Comparison of ENCODE assay signal across 22 cellular contexts in the genomic region with DNA sequence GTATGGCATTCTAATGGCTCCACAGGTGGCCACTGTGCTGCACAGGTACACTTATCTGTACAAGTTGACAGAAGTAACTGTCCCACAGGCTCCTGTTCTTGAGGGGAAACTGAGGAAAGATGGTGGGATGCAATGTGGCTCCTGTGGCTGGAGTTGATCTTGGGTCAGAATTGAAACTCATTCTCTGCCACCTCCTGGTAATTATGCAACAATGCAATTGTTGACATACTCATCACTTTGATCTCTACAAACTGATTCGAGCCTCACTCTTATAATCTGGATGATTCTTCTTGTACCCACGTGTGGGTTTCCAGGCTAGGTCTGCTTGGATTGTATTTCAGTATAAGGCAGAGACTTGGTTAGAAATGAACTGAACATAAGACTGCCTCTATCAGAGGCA.
DNase-seq lines count a peak whose midpoint lies in the region; ATAC-seq and TF ChIP-seq lines count a peak whose summit lies in the region.
"Had no signal": no experiment of that assay in that cellular context is flagged by ENCODE, and none has a peak within 500 bp of the region (broad histone marks: within the 10 kb centered on the region; RNA-seq: fewer than 3 reads in every experiment).

No MANE protein-coding gene starts in this region.

- H3K27ac ChIP-seq in DND-41 (ENCODE audit: low read length) (no peak overlapping the region), endodermal cell (ENCODE audit: low read depth, low read length) (no peak overlapping the region)
- H3K27ac ChIP-seq: A549, RWPE1 had no signal

- no peaks in the 10 kb centered on the region for H3K4me1 ChIP-seq in DND-41 (ENCODE audit: insufficient read depth, low read length)
- H3K4me1 ChIP-seq in endodermal cell (ENCODE audit: control insufficient read depth, insufficient read depth, low read length): no peaks in the 10 kb centered on the region
- H3K4me1 ChIP-seq: A549 had no signal

- H3K27ac Mint-ChIP-seq in endodermal cell: no peak overlapping the region
- no peak overlapping the region for H3K27ac Mint-ChIP-seq in osteocyte (ENCODE audit: unreplicated experiment)
- H3K27ac Mint-ChIP-seq: B cell, IgD-negative memory B cell had no signal

- H3K9ac ChIP-seq in DND-41 (ENCODE audit: low read depth, low read length) (no peak overlapping the region), endodermal cell (ENCODE audit: extremely low read depth, low read length, poor library complexity, severe bottlenecking) (no peak overlapping the region)
- H3K9ac ChIP-seq: SK-N-SH had no signal

- no peak for ATAC-seq in DND-41 (ENCODE audit: insufficient read depth, low read depth)
- ATAC-seq: A549 had no signal

- no peak for DNase-seq in DND-41
- DNase-seq in LNCaP clone FGC (ENCODE audit: low read depth): no peak
- peak; percentile 24 for DNase-seq in OCI-M1 (lab: John Stamatoyannopoulos, UW)
- DNase-seq in endodermal cell: no peak
- DNase-seq in NCI-H82 treated with DMSO at 0.1 percent for 48 hours (lab: John Stamatoyannopoulos, UW; ENCODE audit: unreplicated experiment): no peak
- no peak for DNase-seq in osteocyte (ENCODE audit: extremely low spot score, unreplicated experiment)
- DNase-seq in stimulated activated CD4-positive, alpha-beta T cell treated with anti-CD3 and anti-CD28 coated beads, Interleukin-12 subunit alpha, Interleukin-12 subunit beta, amount 100 ng/mL, for 4 hours: no peak
- no peak for DNase-seq in foreskin melanocyte
- DNase-seq: DMS 273 treated with DMSO at 0.1 percent for 48 hours; H7; NCI-H1436; NCI-H187 treated with DMSO at 0.1 percent for 48 hours; NCI-H2107; NCI-H2227 treated with DMSO at 0.1 percent for 48 hours; NCI-H510A; NK-92 treated with Interleukin-12 subunit alpha and Interleukin-12 subunit beta, amount 100 ng/mL, for 24 hours; SHP77 treated with DMSO at 0.1 percent for 48 hours; SK-N-SH had no signal

- H3K4me1 Mint-ChIP-seq in endodermal cell: peaks cover 10% of the 10 kb centered on the region
- no peaks in the 10 kb centered on the region for H3K4me1 Mint-ChIP-seq in osteocyte (ENCODE audit: unreplicated experiment)
- H3K4me1 Mint-ChIP-seq: B cell, IgD-negative memory B cell had no signal

- H3K4me3 Mint-ChIP-seq in endodermal cell (no peak overlapping the region), osteocyte (ENCODE audit: unreplicated experiment) (no peak overlapping the region)
- H3K4me3 Mint-ChIP-seq: B cell, IgD-negative memory B cell had no signal

- H3K36me3 Mint-ChIP-seq in endodermal cell (ENCODE audit: low read depth) (no peaks in the 10 kb centered on the region), osteocyte (ENCODE audit: unreplicated experiment) (no peaks in the 10 kb centered on the region)

- H3K9me3 ChIP-seq in DND-41 (ENCODE audit: insufficient read depth, low read length, severe bottlenecking) (no peaks in the 10 kb centered on the region), endodermal cell (ENCODE audit: control insufficient read depth, low read length) (no peaks in the 10 kb centered on the region)
- H3K9me3 ChIP-seq: A549, SK-N-SH had no signal

- H3K79me2 ChIP-seq in DND-41 (ENCODE audit: insufficient read depth, low read length): no peaks in the 10 kb centered on the region

- no peaks in the 10 kb centered on the region for H3K36me3 ChIP-seq in DND-41 (ENCODE audit: insufficient read depth, low read length)
- H3K36me3 ChIP-seq in endodermal cell (ENCODE audit: control insufficient read depth, insufficient read depth, low read length): no peaks in the 10 kb centered on the region

- no peak overlapping the region for H3K4me2 ChIP-seq in DND-41 (ENCODE audit: insufficient read depth, low read length)
- H3K4me2 ChIP-seq: A549, SK-N-SH had no signal

- no peak overlapping the region for H3K4me3 ChIP-seq in DND-41 (ENCODE audit: low read depth in 1 of 2, low read length in 2 of 2)
- no peak overlapping the region for H3K4me3 ChIP-seq in LNCaP clone FGC (ENCODE audit: low read depth, low read length)
- H3K4me3 ChIP-seq in endodermal cell (ENCODE audit: low read length): no peak overlapping the region
- H3K4me3 ChIP-seq: A549 had no signal

- H2AFZ ChIP-seq in DND-41 (ENCODE audit: low read depth, low read length): no peak overlapping the region

- H3K27me3 Mint-ChIP-seq in endodermal cell (ENCODE audit: insufficient read depth): peaks cover 3% of the 10 kb centered on the region
- peaks cover 4% of the 10 kb centered on the region for H3K27me3 Mint-ChIP-seq in osteocyte (ENCODE audit: unreplicated experiment)

- TF ChIP-seq CTCF in DND-41 (IDR thresholded peaks at IDR 0.05; ENCODE audit: borderline replicate concordance, extremely low read depth, low read length, poor library complexity, severe bottlenecking): peak; percentile 16
- peak; percentile 23; the same call in 1 of the 2 replicates for TF ChIP-seq CTCF in LNCaP clone FGC (IDR thresholded peaks at IDR 0.05; ENCODE audit: control insufficient read depth, extremely low read depth, insufficient read depth)
- peak; percentile 33 for TF ChIP-seq CTCF in endodermal cell (conservative IDR thresholded peaks at IDR 0.05)
- no peak for TF ChIP-seq CTCF in osteocyte (IDR thresholded peaks at IDR 0.05)

- no peaks in the 10 kb centered on the region for H4K20me1 ChIP-seq in DND-41 (ENCODE audit: insufficient read depth, low read length)

- no peaks in the 10 kb centered on the region for H3K27me3 ChIP-seq in DND-41 (ENCODE audit: insufficient read depth, low read length, poor library complexity)
- peaks cover 7% of the 10 kb centered on the region for H3K27me3 ChIP-seq in endodermal cell (ENCODE audit: control insufficient read depth, insufficient read depth, low read length, poor library complexity, severe bottlenecking)

- H3K9me3 Mint-ChIP-seq in endodermal cell (peaks cover 11% of the 10 kb centered on the region), osteocyte (ENCODE audit: unreplicated experiment) (no peaks in the 10 kb centered on the region)

- 72% methylated on average over 2 of the region's 2 CpGs; no CpG with 5 or more reads in 1 of the 2 experiments for WGBS in endodermal cell (ENCODE audit: insufficient coverage in 1 of 2, insufficient read length in 1 of 2), 2 experiments
